In the genomic region with DNA sequence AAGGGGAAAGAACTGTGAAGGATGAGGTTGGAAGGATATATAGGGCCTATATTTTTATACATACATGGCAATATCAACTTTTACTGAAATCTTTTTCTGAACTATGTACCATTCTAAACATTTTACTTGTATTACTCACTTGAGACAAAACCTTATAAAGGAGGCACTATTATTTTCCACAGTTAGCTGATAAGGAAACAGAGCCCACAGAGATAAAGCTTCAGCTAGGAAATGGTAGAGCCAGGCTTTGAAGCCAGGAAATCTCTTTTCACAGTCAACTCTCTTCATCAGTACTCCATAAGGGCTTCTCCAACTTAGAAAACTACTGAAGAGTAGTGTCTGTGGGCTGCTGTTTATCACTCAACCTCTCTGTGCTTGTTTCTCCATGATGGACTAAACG, we compare ENCODE assay signal across 2 cellular contexts.
TF ChIP-seq lines count a peak whose summit lies in the region.

No MANE protein-coding gene starts in this region.

TF ChIP-seq in IMR-90, 13 proteins besides CTCF, POLR2A, EP300 and RAD21:
- TF ChIP-seq CEBPB (IDR thresholded peaks at IDR 0.05; ENCODE audit: low read depth, low read length), result no peak
- no peak for TF ChIP-seq RCOR1 (IDR thresholded peaks at IDR 0.05; ENCODE audit: insufficient replicate concordance, low read length)
- TF ChIP-seq, protein P1, sequence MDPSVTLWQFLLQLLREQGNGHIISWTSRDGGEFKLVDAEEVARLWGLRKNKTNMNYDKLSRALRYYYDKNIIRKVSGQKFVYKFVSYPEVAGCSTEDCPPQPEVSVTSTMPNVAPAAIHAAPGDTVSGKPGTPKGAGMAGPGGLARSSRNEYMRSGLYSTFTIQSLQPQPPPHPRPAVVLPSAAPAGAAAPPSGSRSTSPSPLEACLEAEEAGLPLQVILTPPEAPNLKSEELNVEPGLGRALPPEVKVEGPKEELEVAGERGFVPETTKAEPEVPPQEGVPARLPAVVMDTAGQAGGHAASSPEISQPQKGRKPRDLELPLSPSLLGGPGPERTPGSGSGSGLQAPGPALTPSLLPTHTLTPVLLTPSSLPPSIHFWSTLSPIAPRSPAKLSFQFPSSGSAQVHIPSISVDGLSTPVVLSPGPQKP (IDR thresholded peaks at IDR 0.05; ENCODE audit: borderline replicate concordance, low read depth, low read length), result no peak
- no peak for TF ChIP-seq MXI1 (IDR thresholded peaks at IDR 0.05; ENCODE audit: borderline replicate concordance, low read depth, low read length)
- TF ChIP-seq BHLHE40 (IDR thresholded peaks at IDR 0.05; ENCODE audit: low read depth, low read length), result no peak
- TF ChIP-seq FOS (IDR thresholded peaks at IDR 0.05; ENCODE audit: low read depth, low read length), result no peak
- no peak for TF ChIP-seq CHD1 (IDR thresholded peaks at IDR 0.05; ENCODE audit: low read depth, low read length)

TF ChIP-seq in endothelial cell of umbilical vein, 7 proteins besides CTCF, POLR2A, EP300 and RAD21:
- TF ChIP-seq JUN (IDR thresholded peaks at IDR 0.05; ENCODE audit: borderline replicate concordance, insufficient read depth, insufficient read length, low read depth) (no peak), MYC (IDR thresholded peaks at IDR 0.05; ENCODE audit: low read depth, low read length) (no peak), FOS (IDR thresholded peaks at IDR 0.05; ENCODE audit: borderline replicate concordance, insufficient read depth, low read length) (no peak), GATA2 (IDR thresholded peaks at IDR 0.05; ENCODE audit: insufficient read depth, insufficient read length, low read depth, low read length) (no peak), POLR2AphosphoS5 (IDR thresholded peaks at IDR 0.05; ENCODE audit: insufficient read depth, low read depth, low read length) (no peak), EZH2 (IDR thresholded peaks at IDR 0.05; ENCODE audit: borderline replicate concordance, low read depth, low read length, severe bottlenecking) (no peak)
- TF ChIP-seq, protein P2, sequence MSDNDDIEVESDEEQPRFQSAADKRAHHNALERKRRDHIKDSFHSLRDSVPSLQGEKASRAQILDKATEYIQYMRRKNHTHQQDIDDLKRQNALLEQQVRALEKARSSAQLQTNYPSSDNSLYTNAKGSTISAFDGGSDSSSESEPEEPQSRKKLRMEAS (IDR thresholded peaks at IDR 0.05; ENCODE audit: insufficient read depth, insufficient read length), result no peak
